Comparison of ENCODE assay signal across 15 cellular contexts in the genomic region with DNA sequence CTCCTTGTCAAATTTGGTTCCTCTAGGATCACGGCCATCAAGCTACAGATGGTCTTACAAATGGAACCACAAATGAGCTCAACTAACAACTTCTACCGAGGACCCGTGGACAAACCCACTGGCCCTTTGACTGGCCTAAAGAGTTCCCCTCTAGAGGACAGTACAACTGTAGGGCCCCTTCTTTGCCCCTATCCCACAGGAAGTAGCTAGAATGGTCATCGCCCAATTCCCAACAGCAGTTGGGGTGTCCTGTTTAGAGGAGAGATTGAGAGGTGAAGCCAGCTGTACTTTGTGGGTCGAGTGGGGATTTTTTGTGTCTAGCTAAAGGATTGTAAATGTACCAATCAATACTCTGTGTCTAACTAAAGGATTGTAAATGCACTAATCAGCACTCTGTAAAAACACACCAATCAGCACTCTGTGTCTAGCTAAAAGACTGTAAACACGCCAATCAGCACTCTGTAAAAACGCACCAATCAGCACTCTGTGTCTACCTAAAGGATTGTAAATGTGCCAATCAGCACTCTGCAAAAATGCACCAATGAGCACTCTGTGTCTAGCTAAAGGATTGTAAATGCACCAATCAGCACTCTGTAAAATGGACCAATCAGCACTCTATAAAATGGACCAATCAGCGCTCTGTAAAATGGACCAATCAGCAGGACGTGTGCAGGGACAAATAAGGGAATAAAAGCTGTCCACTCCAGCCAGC. TPM values are rescaled to one million over a fixed set of nuclear protein-coding genes. Genes with fewer than 3 reads are reported as not detected.
"Had no signal": no experiment of that assay in that cellular context is flagged by ENCODE, and none has a peak within 500 bp of the region (broad histone marks: within the 10 kb centered on the region; RNA-seq: fewer than 3 reads in every experiment).

No MANE protein-coding gene starts in this region.

RNA-seq across cellular contexts. Expression of gene COL10A1, which starts 29.7 kb away (rescaled TPM):
- total RNA-seq: left colon, liver, mammary epithelial cell, mesothelial cell of epicardium, natural killer cell, omental fat pad, progenitor cell of endocrine pancreas, pulmonary artery endothelial cell, renal cortical epithelial cell, right atrium auricular region, temporal lobe, ureter had no signal
- polyA plus RNA-seq: immature natural killer cell, mammary epithelial cell, smooth muscle cell had no signal

RNA-seq across cellular contexts. Expression of gene FRK, which starts 35.5 kb away (rescaled TPM):
- total RNA-seq: mononuclear cell, natural killer cell had no signal
- polyA plus RNA-seq: immature natural killer cell had no signal
